ENCODE assay signal across 18 cellular contexts in the genomic region with DNA sequence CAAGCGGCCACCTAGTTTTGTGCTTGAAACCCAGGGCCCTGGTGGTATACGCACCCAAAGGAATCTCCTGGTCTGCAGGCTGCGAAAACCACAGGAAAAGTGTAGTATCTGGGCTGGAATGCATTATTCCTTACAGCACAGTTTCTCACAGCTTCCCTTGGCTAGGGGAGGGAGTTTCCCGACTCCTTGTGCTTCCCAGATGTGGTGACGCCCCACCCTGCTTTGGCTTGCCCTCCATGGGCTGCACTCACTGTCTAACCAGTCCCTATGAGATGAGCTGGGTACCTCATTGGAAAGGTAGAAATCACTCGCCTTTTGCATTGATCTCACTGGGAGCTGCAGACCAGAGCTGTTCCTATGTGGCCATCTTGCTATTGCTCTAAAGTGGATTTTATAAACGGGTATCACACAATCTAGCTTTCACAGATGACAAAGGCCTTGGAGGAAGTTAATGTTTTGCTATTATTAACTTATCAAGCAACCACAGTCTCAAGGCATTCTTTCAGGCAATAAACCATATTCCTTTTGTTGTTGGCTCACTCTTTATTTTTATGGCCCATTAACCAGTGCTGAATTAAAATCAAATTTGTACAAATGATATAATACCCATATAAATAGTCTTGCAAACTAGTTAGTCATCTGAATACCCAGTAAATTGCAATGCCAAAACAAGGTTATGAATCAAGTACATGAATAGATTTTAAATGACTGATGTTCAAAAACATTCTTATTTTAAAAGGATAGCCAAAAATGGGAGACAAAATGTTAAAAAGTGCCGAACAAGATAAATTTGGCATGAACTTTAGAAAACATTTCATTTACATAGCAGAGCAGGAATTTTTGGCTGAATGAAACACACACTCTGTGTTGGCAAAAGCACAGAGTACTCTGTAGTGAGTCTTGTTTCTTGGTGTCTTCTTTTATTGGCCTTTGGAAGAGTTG.
DNase-seq lines count a peak whose midpoint lies in the region; ATAC-seq, FAIRE-seq and TF ChIP-seq lines count a peak whose summit lies in the region.
"Had no signal": no experiment of that assay in that cellular context is flagged by ENCODE, and none has a peak within 500 bp of the region (broad histone marks: within the 10 kb centered on the region; RNA-seq: fewer than 3 reads in every experiment).

No MANE protein-coding gene starts in this region.

- ATAC-seq in HG02938 (IDR thresholded peaks at IDR 0.05; ENCODE audit: unreplicated experiment) (no peak), HG03378 (IDR thresholded peaks at IDR 0.05; ENCODE audit: unreplicated experiment) (no peak), HG02870 (IDR thresholded peaks at IDR 0.05; ENCODE audit: unreplicated experiment) (no peak)
- ATAC-seq: activated CD4-positive, CD25-positive, alpha-beta regulatory T cell treated with anti-CD3 and anti-CD28 coated beads, Interleukin-2, amount 50 U/mL, for 24 hours; K562 had no signal

- no peaks in the 10 kb centered on the region; the same call in 1 of the 2 replicates for H3K27me3 Mint-ChIP-seq in HFFc6 (ENCODE audit: insufficient read depth)

- DNase-seq in AG08395 (ENCODE audit: low spot score), result peak; percentile 55
- no peak for DNase-seq in HFFc6
- peak; percentile 16 for DNase-seq in medulla oblongata (ENCODE audit: extremely low spot score)
- no peak for DNase-seq in DMS153 (lab: John Stamatoyannopoulos, UW)
- DNase-seq: NCI-H2081 treated with DMSO at 0.1 percent for 48 hours, NCI-H510A treated with DMSO at 0.1 percent for 48 hours, retina, SIG-M5 had no signal

- 0 out of 2 replicates have a peak, but pooled peaks cover 3% of the 10 kb centered on the region for H3K36me3 Mint-ChIP-seq in HFFc6 (ENCODE audit: low read depth)

- no peak for TF ChIP-seq CTCF in HFFc6 (IDR thresholded peaks at IDR 0.05)

- peak overlapping the region; percentile 63; the same call in 1 of the 2 replicates for H3K27ac Mint-ChIP-seq in HFFc6
- H3K27ac Mint-ChIP-seq: mesothelial cell of epicardium had no signal

- peaks cover 31% of the 10 kb centered on the region; the same call in 1 of the 2 replicates for H3K9me3 Mint-ChIP-seq in HFFc6

- no peak overlapping the region; the same call in 1 of the 2 replicates for H3K4me3 Mint-ChIP-seq in HFFc6
- H3K4me3 Mint-ChIP-seq: mesothelial cell of epicardium, neural crest cell had no signal

- peak; percentile 93 for FAIRE-seq in endometrium (lab: Jason Lieb, UNC)
- FAIRE-seq: endothelial cell of umbilical vein, GM12891, K562 had no signal

- H3K4me1 Mint-ChIP-seq in HFFc6 (ENCODE audit: low read depth), result peaks cover 18% of the 10 kb centered on the region; the same call in 1 of the 2 replicates
- H3K4me1 Mint-ChIP-seq: neural crest cell had no signal

Comparison
In these comparisons a context has a peak if more than half of its experiments do, and no peak if none do; other contexts are left out.
1. DNase-seq: peak in AG08395 (single experiment) and medulla oblongata (single experiment); none in HFFc6 (single experiment) and DMS153 (single experiment).